1 cellular context compared by ENCODE assay signal in genomic region chr11:63879598-63879997, GRCh38.
TF ChIP-seq lines count a peak whose summit lies in the region.

No MANE protein-coding gene starts in this region.

TF ChIP-seq in IMR-90, 13 proteins besides CTCF, POLR2A, EP300 and RAD21:
- TF ChIP-seq USF2 (IDR thresholded peaks at IDR 0.05; ENCODE audit: low read depth, low read length), result no peak
- TF ChIP-seq CEBPB (IDR thresholded peaks at IDR 0.05; ENCODE audit: low read depth, low read length), result no peak
- no peak for TF ChIP-seq SMC3 (IDR thresholded peaks at IDR 0.05; ENCODE audit: low read depth, low read length)
- TF ChIP-seq MAFK (IDR thresholded peaks at IDR 0.05; ENCODE audit: low read depth, low read length), result no peak
- no peak for TF ChIP-seq NFE2L2 (IDR thresholded peaks at IDR 0.05; ENCODE audit: low read depth, low read length)
- no peak for TF ChIP-seq MXI1 (IDR thresholded peaks at IDR 0.05; ENCODE audit: borderline replicate concordance, low read depth, low read length)
- no peak for TF ChIP-seq CHD1 (IDR thresholded peaks at IDR 0.05; ENCODE audit: low read depth, low read length)
- no peak for TF ChIP-seq ELK1 (IDR thresholded peaks at IDR 0.05; ENCODE audit: borderline replicate concordance, low read depth, low read length)
- no peak for TF ChIP-seq FOS (IDR thresholded peaks at IDR 0.05; ENCODE audit: low read depth, low read length)
- TF ChIP-seq BHLHE40 (IDR thresholded peaks at IDR 0.05; ENCODE audit: low read depth, low read length), result no peak
- TF ChIP-seq MAZ (IDR thresholded peaks at IDR 0.05; ENCODE audit: borderline replicate concordance, low read depth, low read length), result no peak
- TF ChIP-seq RCOR1 (IDR thresholded peaks at IDR 0.05; ENCODE audit: insufficient replicate concordance, low read length), result no peak
- no peak for TF ChIP-seq RFX5 (IDR thresholded peaks at IDR 0.05; ENCODE audit: low read depth, low read length)
TF ChIP-seq in IMR-90: peak in this region for 0.
